8 cellular contexts compared by ENCODE assay signal in genomic region chr2:98444436-98445166, GRCh38. TPM values are rescaled to one million over a fixed set of nuclear protein-coding genes. Genes with fewer than 3 reads are reported as not detected.
A peak's percentile ranks its signal among the peaks of the same experiment; 100 is the strongest.
DNase-seq lines count a peak whose midpoint lies in the region; ATAC-seq and TF ChIP-seq lines count a peak whose summit lies in the region.

TSS of gene INPP4A (plus strand) at chr2:98444858. CDS start at chr2:98520049, 75,191 bp downstream.

- H3K9ac ChIP-seq in liver (ENCODE audit: low read depth in 1 of 2, low read length in 2 of 2) = peak within 1 kb of the TSS; percentile 52 to 72

- no peaks in the 10 kb centered on the region for H3K9me3 ChIP-seq in liver (ENCODE audit: control insufficient read depth in 4 of 4, low read length in 3 of 4)

- H3K4me1 ChIP-seq in liver (ENCODE audit: control insufficient read depth in 4 of 4, insufficient read depth in 4 of 4, low read length in 3 of 4) = peaks cover 0 to 14% (median 11%) of the 10 kb centered on the region in 4 donors

- ATAC-seq in HG03175 (IDR thresholded peaks at IDR 0.05; ENCODE audit: unreplicated experiment) = peak; percentile 80

- H3K4me3 ChIP-seq in liver (ENCODE audit: low read depth in 1 of 3, low read length in 3 of 3) = peak within 1 kb of the TSS; percentile 72 to 96 (median 81)

- TF ChIP-seq CTCF in liver (IDR thresholded peaks at IDR 0.05; ENCODE audit: low read depth, low read length, missing input control) = no peak

- H3K27ac ChIP-seq in liver (ENCODE audit: low read depth in 1 of 2, low read length in 2 of 2) = peak within 1 kb of the TSS; percentile 48 to 59

- DNase-seq in AG20443 (ENCODE audit: low spot score) = peak; percentile 98
- peak; percentile 49 for DNase-seq in NCI-H460 (ENCODE audit: extremely low read depth, low read depth)
- DNase-seq in activated CD4-positive, alpha-beta T cell treated with anti-CD3 and anti-CD28 coated beads, Interleukin-2, amount 50 U/mL, for 1 hour = peak; percentile 78
- DNase-seq in dermis blood vessel endothelial cell = peak; percentile 81
- DNase-seq in stimulated activated CD4-positive, alpha-beta T cell treated with anti-CD3 and anti-CD28 coated beads, Interleukin-4, amount 100 ng/mL, for 4 hours = peak; percentile 73 to 81

- H3K27me3 ChIP-seq in liver (ENCODE audit: control insufficient read depth in 4 of 4, insufficient read depth in 4 of 4, low read length in 3 of 4) = no peaks in the 10 kb centered on the region

- TF ChIP-seq POLR2A in GM18951 (IDR thresholded peaks at IDR 0.05; ENCODE audit: extremely low read depth, insufficient read depth, insufficient read length) = peak; percentile 84

- WGBS in liver = under 1% methylated on average over 74 of the region's 74 CpGs

- no peak for TF ChIP-seq RAD21 in liver (IDR thresholded peaks at IDR 0.05)

- in situ Hi-C loops in GM18951 (cut with MboI; ENCODE audit: low sequenced_read_pairs, unreplicated experiment) = no loop called here

- H3K36me3 ChIP-seq in liver (ENCODE audit: control insufficient read depth in 4 of 4, insufficient read depth in 3 of 4, low read depth in 1 of 4, low read length in 3 of 4) = no peaks in the 10 kb centered on the region

TF ChIP-seq in liver, 16 proteins besides CTCF, POLR2A, EP300 and RAD21:
- TF ChIP-seq REST (IDR thresholded peaks at IDR 0.05) (no peak), HNF4A (conservative IDR thresholded peaks at IDR 0.05) (no peak), GABPA (IDR thresholded peaks at IDR 0.05 in 1 of 2, conservative IDR thresholded peaks at IDR 0.05 in 1 of 2) (no peak), ZBTB33 (IDR thresholded peaks at IDR 0.05) (no peak), HNF4G (IDR thresholded peaks at IDR 0.05) (no peak)
TF ChIP-seq in liver: peak in this region for 0.

RNA-seq across cellular contexts. Expression of gene INPP4A, which starts in this region (rescaled TPM):
- total RNA-seq in NCI-H460 (2014; rRNA removed; shearing (Covaris generic)) = 15.0 and 16.7 TPM in 2 replicates
- polyA plus RNA-seq in NCI-H460 (2014; cell fraction: nucleus; rRNA removed) = 18.2 and 29.6 TPM in 2 replicates
- total RNA-seq in dermis blood vessel endothelial cell (41.9 and 55.7 TPM in 2 replicates), liver (10 to 100 TPM; 11.3 to 14.9 TPM)
- 1 to 10 TPM; 2.9 to 3.1 TPM for polyA plus RNA-seq in liver

Comparison
In these comparisons a context has a peak if more than half of its experiments do, and no peak if none do; other contexts are left out.
1. Peak in every context shown above with its lines: DNase-seq, ATAC-seq, H3K4me3 ChIP-seq and H3K27ac ChIP-seq.